Comparison of ENCODE assay signal across 1 cellular context in genomic region chr11:118401151-118401879, GRCh38.
TF ChIP-seq lines count a peak whose summit lies in the region.

ATP5MG (plus strand) TSS chr11:118401606; CDS start chr11:118401666, 60 bp downstream.

TF ChIP-seq in K562, 482 proteins besides CTCF, POLR2A, EP300 and RAD21 (continued from another document and continues in another):
- no peak for TF ChIP-seq NR0B1 (IDR thresholded peaks at IDR 0.05; ENCODE audit: partially characterized antibody)
- peak in 1 of 2 experiments; percentile 98 for TF ChIP-seq NCOA2 (IDR thresholded peaks at IDR 0.05; ENCODE audit: partially characterized antibody in 2 of 2)
- 0 out of 2 replicates have a peak, but pooled peaks have one; percentile 27 for TF ChIP-seq THAP12 (CRISPR knock-in tag; IDR thresholded peaks at IDR 0.05)
- TF ChIP-seq BRD4 (IDR thresholded peaks at IDR 0.05) = no peak
- TF ChIP-seq ETV1 (tag; conservative IDR thresholded peaks at IDR 0.05; ENCODE audit: low read depth) = peak; percentile 84
- TF ChIP-seq GABPB2 (CRISPR knock-in tag; conservative IDR thresholded peaks at IDR 0.05) = no peak
- no peak for TF ChIP-seq BRF1 (IDR thresholded peaks at IDR 0.05; ENCODE audit: borderline replicate concordance, extremely low read depth, insufficient read length)
- no peak for TF ChIP-seq ZC3H11A (IDR thresholded peaks at IDR 0.05; ENCODE audit: low read depth, low read length)
- TF ChIP-seq ZBTB9 (CRISPR knock-in tag; IDR thresholded peaks at IDR 0.05) = no peak
- 0 out of 2 replicates have a peak, but pooled peaks have one; percentile 17 for TF ChIP-seq ZBED1 (IDR thresholded peaks at IDR 0.05)
- no peak for TF ChIP-seq ZKSCAN3 (CRISPR knock-in tag; IDR thresholded peaks at IDR 0.05)
- no peak for TF ChIP-seq ZBTB26 (CRISPR knock-in tag; IDR thresholded peaks at IDR 0.05)
- TF ChIP-seq ZNF609 (CRISPR knock-in tag; IDR thresholded peaks at IDR 0.05; ENCODE audit: borderline replicate concordance) = no peak
- no peak for TF ChIP-seq RHOXF2B (CRISPR knock-in tag; conservative IDR thresholded peaks at IDR 0.05)
- TF ChIP-seq CHD2 (IDR thresholded peaks at IDR 0.05; ENCODE audit: low read depth, low read length) = no peak
- TF ChIP-seq NR2F6 (CRISPR knock-in tag; IDR thresholded peaks at IDR 0.05) = no peak
- TF ChIP-seq SRF (CRISPR knock-in tag; IDR thresholded peaks at IDR 0.05) = peak in 1 of 2 experiments; percentile 43; a peak in 1 of 4 replicates
- TF ChIP-seq, protein P1, sequence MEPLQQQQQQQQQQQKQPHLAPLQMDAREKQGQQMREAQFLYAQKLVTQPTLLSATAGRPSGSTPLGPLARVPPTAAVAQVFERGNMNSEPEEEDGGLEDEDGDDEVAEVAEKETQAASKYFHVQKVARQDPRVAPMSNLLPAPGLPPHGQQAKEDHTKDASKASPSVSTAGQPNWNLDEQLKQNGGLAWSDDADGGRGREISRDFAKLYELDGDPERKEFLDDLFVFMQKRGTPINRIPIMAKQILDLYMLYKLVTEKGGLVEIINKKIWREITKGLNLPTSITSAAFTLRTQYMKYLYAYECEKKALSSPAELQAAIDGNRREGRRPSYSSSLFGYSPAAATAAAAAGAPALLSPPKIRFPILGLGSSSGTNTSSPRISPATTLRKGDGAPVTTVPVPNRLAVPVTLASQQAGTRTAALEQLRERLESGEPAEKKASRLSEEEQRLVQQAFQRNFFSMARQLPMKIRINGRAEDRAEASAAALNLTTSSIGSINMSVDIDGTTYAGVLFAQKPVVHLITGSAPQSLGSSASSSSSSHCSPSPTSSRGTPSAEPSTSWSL (CRISPR knock-in tag; IDR thresholded peaks at IDR 0.05; ENCODE audit: borderline replicate concordance) = no peak
- TF ChIP-seq PRPF4 (IDR thresholded peaks at IDR 0.05; ENCODE audit: insufficient read depth, low read depth, low read length, poor library complexity, severe bottlenecking) = no peak
- TF ChIP-seq HCFC1 (IDR thresholded peaks at IDR 0.05; ENCODE audit: low read depth, low read length) = peak; percentile 53
- TF ChIP-seq SMC3 (conservative IDR thresholded peaks at IDR 0.05; ENCODE audit: insufficient read depth, low read depth, low read length) = 0 out of 2 replicates have a peak, but pooled peaks have one; percentile 4
- TF ChIP-seq, protein P2, sequence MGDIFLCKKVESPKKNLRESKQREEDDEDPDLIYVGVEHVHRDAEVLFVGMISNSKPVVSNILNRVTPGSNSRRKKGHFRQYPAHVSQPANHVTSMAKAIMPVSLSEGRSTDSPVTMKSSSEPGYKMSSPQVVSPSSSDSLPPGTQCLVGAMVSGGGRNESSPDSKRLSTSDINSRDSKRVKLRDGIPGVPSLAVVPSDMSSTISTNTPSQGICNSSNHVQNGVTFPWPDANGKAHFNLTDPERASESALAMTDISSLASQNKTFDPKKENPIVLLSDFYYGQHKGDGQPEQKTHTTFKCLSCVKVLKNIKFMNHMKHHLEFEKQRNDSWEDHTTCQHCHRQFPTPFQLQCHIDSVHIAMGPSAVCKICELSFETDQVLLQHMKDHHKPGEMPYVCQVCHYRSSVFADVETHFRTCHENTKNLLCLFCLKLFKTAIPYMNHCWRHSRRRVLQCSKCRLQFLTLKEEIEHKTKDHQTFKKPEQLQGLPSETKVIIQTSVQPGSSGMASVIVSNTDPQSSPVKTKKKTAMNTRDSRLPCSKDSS (IDR thresholded peaks at IDR 0.05; ENCODE audit: low read depth, partially characterized antibody) = no peak
- TF ChIP-seq, protein P3, sequence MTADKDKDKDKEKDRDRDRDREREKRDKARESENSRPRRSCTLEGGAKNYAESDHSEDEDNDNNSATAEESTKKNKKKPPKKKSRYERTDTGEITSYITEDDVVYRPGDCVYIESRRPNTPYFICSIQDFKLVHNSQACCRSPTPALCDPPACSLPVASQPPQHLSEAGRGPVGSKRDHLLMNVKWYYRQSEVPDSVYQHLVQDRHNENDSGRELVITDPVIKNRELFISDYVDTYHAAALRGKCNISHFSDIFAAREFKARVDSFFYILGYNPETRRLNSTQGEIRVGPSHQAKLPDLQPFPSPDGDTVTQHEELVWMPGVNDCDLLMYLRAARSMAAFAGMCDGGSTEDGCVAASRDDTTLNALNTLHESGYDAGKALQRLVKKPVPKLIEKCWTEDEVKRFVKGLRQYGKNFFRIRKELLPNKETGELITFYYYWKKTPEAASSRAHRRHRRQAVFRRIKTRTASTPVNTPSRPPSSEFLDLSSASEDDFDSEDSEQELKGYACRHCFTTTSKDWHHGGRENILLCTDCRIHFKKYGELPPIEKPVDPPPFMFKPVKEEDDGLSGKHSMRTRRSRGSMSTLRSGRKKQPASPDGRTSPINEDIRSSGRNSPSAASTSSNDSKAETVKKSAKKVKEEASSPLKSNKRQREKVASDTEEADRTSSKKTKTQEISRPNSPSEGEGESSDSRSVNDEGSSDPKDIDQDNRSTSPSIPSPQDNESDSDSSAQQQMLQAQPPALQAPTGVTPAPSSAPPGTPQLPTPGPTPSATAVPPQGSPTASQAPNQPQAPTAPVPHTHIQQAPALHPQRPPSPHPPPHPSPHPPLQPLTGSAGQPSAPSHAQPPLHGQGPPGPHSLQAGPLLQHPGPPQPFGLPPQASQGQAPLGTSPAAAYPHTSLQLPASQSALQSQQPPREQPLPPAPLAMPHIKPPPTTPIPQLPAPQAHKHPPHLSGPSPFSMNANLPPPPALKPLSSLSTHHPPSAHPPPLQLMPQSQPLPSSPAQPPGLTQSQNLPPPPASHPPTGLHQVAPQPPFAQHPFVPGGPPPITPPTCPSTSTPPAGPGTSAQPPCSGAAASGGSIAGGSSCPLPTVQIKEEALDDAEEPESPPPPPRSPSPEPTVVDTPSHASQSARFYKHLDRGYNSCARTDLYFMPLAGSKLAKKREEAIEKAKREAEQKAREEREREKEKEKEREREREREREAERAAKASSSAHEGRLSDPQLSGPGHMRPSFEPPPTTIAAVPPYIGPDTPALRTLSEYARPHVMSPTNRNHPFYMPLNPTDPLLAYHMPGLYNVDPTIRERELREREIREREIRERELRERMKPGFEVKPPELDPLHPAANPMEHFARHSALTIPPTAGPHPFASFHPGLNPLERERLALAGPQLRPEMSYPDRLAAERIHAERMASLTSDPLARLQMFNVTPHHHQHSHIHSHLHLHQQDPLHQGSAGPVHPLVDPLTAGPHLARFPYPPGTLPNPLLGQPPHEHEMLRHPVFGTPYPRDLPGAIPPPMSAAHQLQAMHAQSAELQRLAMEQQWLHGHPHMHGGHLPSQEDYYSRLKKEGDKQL (CRISPR knock-in tag; IDR thresholded peaks at IDR 0.05; ENCODE audit: borderline replicate concordance) = 0 out of 2 replicates have a peak, but pooled peaks have one; percentile 60
- TF ChIP-seq MEIS2 (IDR thresholded peaks at IDR 0.05; ENCODE audit: partially characterized antibody) = peak; percentile 46
- peak; percentile 7; the same call in 1 of the 2 replicates for TF ChIP-seq TEAD4 (IDR thresholded peaks at IDR 0.05; ENCODE audit: low read length)
- no peak for TF ChIP-seq TEAD4 (CRISPR knock-in tag; IDR thresholded peaks at IDR 0.05; ENCODE audit: borderline replicate concordance)
- no peak for TF ChIP-seq TFAM (CRISPR knock-in tag; conservative IDR thresholded peaks at IDR 0.05)
- no peak for TF ChIP-seq PTRF (tag; IDR thresholded peaks at IDR 0.05)
- no peak for TF ChIP-seq ZBTB43 (CRISPR knock-in tag; IDR thresholded peaks at IDR 0.05)
- no peak for TF ChIP-seq ZNF57 (CRISPR knock-in tag; IDR thresholded peaks at IDR 0.05)
- no peak for TF ChIP-seq ZKSCAN8 (CRISPR knock-in tag; IDR thresholded peaks at IDR 0.05)
- TF ChIP-seq, protein P4, sequence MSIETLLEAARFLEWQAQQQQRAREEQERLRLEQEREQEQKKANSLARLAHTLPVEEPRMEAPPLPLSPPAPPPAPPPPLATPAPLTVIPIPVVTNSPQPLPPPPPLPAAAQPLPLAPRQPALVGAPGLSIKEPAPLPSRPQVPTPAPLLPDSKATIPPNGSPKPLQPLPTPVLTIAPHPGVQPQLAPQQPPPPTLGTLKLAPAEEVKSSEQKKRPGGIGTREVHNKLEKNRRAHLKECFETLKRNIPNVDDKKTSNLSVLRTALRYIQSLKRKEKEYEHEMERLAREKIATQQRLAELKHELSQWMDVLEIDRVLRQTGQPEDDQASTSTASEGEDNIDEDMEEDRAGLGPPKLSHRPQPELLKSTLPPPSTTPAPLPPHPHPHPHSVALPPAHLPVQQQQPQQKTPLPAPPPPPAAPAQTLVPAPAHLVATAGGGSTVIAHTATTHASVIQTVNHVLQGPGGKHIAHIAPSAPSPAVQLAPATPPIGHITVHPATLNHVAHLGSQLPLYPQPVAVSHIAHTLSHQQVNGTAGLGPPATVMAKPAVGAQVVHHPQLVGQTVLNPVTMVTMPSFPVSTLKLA (conservative IDR thresholded peaks at IDR 0.05) = peak; percentile 63 to 74
- peak; percentile 94 for TF ChIP-seq NFE2 (IDR thresholded peaks at IDR 0.05; ENCODE audit: low read depth)
